In the genomic region with DNA sequence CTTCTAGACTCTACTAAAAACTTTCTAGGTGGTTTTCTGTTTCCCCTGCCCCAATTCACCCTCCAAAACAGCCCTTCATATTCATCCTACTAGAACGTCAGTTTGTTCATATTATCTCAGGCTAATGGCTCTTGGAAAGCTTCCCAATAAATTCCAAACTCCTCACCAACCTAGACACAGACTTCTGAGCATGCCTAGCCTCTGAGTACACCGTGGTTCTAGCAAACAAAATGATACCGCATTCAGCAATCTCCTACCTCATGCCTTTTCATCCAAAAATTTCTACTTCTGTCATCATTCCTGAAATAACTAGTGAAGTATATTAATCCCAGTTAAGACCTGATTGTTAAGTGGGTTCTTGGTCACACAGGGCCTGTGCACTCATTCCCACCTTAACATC, we compare ENCODE assay signal across 1 cellular context.
TF ChIP-seq lines count a peak whose summit lies in the region.

No MANE protein-coding gene starts in this region.

TF ChIP-seq in IMR-90, 13 proteins besides CTCF, POLR2A, EP300 and RAD21:
- TF ChIP-seq RCOR1 (IDR thresholded peaks at IDR 0.05; ENCODE audit: insufficient replicate concordance, low read length) (no peak), FOS (IDR thresholded peaks at IDR 0.05; ENCODE audit: low read depth, low read length) (0 out of 2 replicates have a peak, but pooled peaks have one; percentile 14), MAFK (IDR thresholded peaks at IDR 0.05; ENCODE audit: low read depth, low read length) (peak; percentile 40; the same call in 1 of the 2 replicates), SMC3 (IDR thresholded peaks at IDR 0.05; ENCODE audit: low read depth, low read length) (no peak), RFX5 (IDR thresholded peaks at IDR 0.05; ENCODE audit: low read depth, low read length) (no peak), NFE2L2 (IDR thresholded peaks at IDR 0.05; ENCODE audit: low read depth, low read length) (no peak; the same call in 1 of the 2 replicates), CHD1 (IDR thresholded peaks at IDR 0.05; ENCODE audit: low read depth, low read length) (no peak), MXI1 (IDR thresholded peaks at IDR 0.05; ENCODE audit: borderline replicate concordance, low read depth, low read length) (no peak), MAZ (IDR thresholded peaks at IDR 0.05; ENCODE audit: borderline replicate concordance, low read depth, low read length) (no peak), BHLHE40 (IDR thresholded peaks at IDR 0.05; ENCODE audit: low read depth, low read length) (no peak), CEBPB (IDR thresholded peaks at IDR 0.05; ENCODE audit: low read depth, low read length) (peak; percentile 49; the same call in 1 of the 2 replicates)
- TF ChIP-seq, protein P1, sequence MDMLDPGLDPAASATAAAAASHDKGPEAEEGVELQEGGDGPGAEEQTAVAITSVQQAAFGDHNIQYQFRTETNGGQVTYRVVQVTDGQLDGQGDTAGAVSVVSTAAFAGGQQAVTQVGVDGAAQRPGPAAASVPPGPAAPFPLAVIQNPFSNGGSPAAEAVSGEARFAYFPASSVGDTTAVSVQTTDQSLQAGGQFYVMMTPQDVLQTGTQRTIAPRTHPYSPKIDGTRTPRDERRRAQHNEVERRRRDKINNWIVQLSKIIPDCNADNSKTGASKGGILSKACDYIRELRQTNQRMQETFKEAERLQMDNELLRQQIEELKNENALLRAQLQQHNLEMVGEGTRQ (IDR thresholded peaks at IDR 0.05; ENCODE audit: low read depth, low read length): no peak
- TF ChIP-seq, protein P2, sequence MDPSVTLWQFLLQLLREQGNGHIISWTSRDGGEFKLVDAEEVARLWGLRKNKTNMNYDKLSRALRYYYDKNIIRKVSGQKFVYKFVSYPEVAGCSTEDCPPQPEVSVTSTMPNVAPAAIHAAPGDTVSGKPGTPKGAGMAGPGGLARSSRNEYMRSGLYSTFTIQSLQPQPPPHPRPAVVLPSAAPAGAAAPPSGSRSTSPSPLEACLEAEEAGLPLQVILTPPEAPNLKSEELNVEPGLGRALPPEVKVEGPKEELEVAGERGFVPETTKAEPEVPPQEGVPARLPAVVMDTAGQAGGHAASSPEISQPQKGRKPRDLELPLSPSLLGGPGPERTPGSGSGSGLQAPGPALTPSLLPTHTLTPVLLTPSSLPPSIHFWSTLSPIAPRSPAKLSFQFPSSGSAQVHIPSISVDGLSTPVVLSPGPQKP (IDR thresholded peaks at IDR 0.05; ENCODE audit: borderline replicate concordance, low read depth, low read length): no peak
